Comparison of ENCODE assay signal across 26 cellular contexts in genomic region chr9:104970588-104970987, GRCh38. TPM values are rescaled to one million over a fixed set of nuclear protein-coding genes. Genes with fewer than 3 reads are reported as not detected.
A peak's percentile ranks its signal among the peaks of the same experiment; 100 is the strongest.
DNase-seq lines count a peak whose midpoint lies in the region; ATAC-seq and TF ChIP-seq lines count a peak whose summit lies in the region.
"Had no signal": no experiment of that assay in that cellular context is flagged by ENCODE, and none has a peak within 500 bp of the region (broad histone marks: within the 10 kb centered on the region; RNA-seq: fewer than 3 reads in every experiment).

No MANE protein-coding gene starts in this region.

- ATAC-seq in HG03139 (IDR thresholded peaks at IDR 0.05; ENCODE audit: unreplicated experiment) = no peak
- ATAC-seq in HG03039 (IDR thresholded peaks at IDR 0.05; ENCODE audit: unreplicated experiment) = no peak
- ATAC-seq: A549, HCT116 had no signal

- no peak for TF ChIP-seq CTCF in AG10803 (conservative IDR thresholded peaks at IDR 0.05; ENCODE audit: low read length)
- no peak for TF ChIP-seq CTCF in fibroblast of pulmonary artery (IDR thresholded peaks at IDR 0.05; ENCODE audit: low read length, missing control alignments)

- H3K4me3 ChIP-seq in AG10803 (ENCODE audit: low read length) (no peak overlapping the region), fibroblast of pulmonary artery (replicated peaks; ENCODE audit: low read depth, low read length) (no peak overlapping the region)
- H3K4me3 ChIP-seq: A549, ascending aorta, BLaER1, dorsolateral prefrontal cortex, MG63, neural progenitor cell, smooth muscle cell, vagina had no signal

- DNase-seq in AG10803 (ENCODE audit: low read depth) (peak; percentile 82), NCI-H226 (peak; percentile 33), fibroblast of pulmonary artery (ENCODE audit: low read depth) (peak; percentile 63), renal cortical epithelial cell (ENCODE audit: low read depth) (peak; percentile 22), hypothalamus (lab: John Stamatoyannopoulos, UW) (no peak), UCSD-AML1 (lab: John Stamatoyannopoulos, UW; ENCODE audit: unreplicated experiment) (no peak)
- DNase-seq: activated B cell treated with CpG ODN at 0.5 μM for 24 hours; activated CD4-positive, alpha-beta T cell treated with anti-CD3 and anti-CD28 coated beads, Interleukin-2, amount 50 U/mL, for 48 hours; activated CD8-positive, alpha-beta memory T cell treated with anti-CD3 and anti-CD28 coated beads, Interleukin-2, amount 50 U/mL, for 4 hours; Caco-2; DND-41; dorsolateral prefrontal cortex; MG63; NCI-H1417; NCI-H446 treated with DMSO at 0.1 percent for 48 hours; Right ventricle myocardium superior; T-helper 9 cell had no signal

RNA-seq across cellular contexts. Expression of gene ABCA1, which starts 42.6 kb away (rescaled TPM):
- 25.7 and 48.2 TPM in 2 replicates for total RNA-seq in renal cortical epithelial cell

Comparison
In these comparisons a context has a peak if more than half of its experiments do, and no peak if none do; other contexts are left out.
1. DNase-seq: peak in AG10803 (single experiment), NCI-H226 (single experiment), fibroblast of pulmonary artery (single experiment) and renal cortical epithelial cell (single experiment); none in hypothalamus (0 of 51) and UCSD-AML1 (single experiment).